1 cellular context compared by ENCODE assay signal in genomic region chr5:43432486-43433365, GRCh38.
TF ChIP-seq lines count a peak whose summit lies in the region.

No MANE protein-coding gene starts in this region.

TF ChIP-seq in WTC11, 78 proteins besides CTCF, POLR2A, EP300 and RAD21 (continued from another document):
- TF ChIP-seq, protein P1, sequence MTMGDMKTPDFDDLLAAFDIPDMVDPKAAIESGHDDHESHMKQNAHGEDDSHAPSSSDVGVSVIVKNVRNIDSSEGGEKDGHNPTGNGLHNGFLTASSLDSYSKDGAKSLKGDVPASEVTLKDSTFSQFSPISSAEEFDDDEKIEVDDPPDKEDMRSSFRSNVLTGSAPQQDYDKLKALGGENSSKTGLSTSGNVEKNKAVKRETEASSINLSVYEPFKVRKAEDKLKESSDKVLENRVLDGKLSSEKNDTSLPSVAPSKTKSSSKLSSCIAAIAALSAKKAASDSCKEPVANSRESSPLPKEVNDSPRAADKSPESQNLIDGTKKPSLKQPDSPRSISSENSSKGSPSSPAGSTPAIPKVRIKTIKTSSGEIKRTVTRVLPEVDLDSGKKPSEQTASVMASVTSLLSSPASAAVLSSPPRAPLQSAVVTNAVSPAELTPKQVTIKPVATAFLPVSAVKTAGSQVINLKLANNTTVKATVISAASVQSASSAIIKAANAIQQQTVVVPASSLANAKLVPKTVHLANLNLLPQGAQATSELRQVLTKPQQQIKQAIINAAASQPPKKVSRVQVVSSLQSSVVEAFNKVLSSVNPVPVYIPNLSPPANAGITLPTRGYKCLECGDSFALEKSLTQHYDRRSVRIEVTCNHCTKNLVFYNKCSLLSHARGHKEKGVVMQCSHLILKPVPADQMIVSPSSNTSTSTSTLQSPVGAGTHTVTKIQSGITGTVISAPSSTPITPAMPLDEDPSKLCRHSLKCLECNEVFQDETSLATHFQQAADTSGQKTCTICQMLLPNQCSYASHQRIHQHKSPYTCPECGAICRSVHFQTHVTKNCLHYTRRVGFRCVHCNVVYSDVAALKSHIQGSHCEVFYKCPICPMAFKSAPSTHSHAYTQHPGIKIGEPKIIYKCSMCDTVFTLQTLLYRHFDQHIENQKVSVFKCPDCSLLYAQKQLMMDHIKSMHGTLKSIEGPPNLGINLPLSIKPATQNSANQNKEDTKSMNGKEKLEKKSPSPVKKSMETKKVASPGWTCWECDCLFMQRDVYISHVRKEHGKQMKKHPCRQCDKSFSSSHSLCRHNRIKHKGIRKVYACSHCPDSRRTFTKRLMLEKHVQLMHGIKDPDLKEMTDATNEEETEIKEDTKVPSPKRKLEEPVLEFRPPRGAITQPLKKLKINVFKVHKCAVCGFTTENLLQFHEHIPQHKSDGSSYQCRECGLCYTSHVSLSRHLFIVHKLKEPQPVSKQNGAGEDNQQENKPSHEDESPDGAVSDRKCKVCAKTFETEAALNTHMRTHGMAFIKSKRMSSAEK (CRISPR knock-in tag; IDR thresholded peaks at IDR 0.05; ENCODE audit: borderline replicate concordance) = no peak
- TF ChIP-seq ZNF671 (CRISPR knock-in tag; IDR thresholded peaks at IDR 0.05) (no peak), NR2C2 (CRISPR knock-in tag; IDR thresholded peaks at IDR 0.05) (no peak), E2F4 (CRISPR knock-in tag; IDR thresholded peaks at IDR 0.05; ENCODE audit: borderline replicate concordance, low read depth) (no peak)
